ENCODE assay signal across 28 cellular contexts in the genomic region with DNA sequence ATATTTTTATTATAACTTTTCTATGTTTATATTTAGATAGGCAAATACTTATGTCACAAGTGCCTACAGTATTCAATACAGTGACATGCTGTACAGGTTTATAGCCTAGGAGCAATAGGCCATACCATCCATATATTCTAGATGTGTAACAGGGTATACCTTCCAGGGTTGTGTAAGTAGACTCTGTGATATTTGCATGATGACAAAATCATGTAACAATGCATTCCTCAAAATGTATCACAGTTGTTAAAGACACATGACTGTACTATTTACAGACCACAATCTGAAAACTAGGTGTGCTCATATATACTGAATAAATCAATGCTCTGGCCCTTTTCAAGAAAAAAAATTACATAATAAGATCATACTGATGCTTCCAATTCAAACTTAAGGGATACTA.
"Had no signal": no experiment of that assay in that cellular context is flagged by ENCODE, and none has a peak within 500 bp of the region (broad histone marks: within the 10 kb centered on the region; RNA-seq: fewer than 3 reads in every experiment).

No MANE protein-coding gene starts in this region.

- H3K4me2 ChIP-seq: neural progenitor cell had no signal

- H3K27ac ChIP-seq: cardiac muscle cell, coronary artery, dorsolateral prefrontal cortex, heart left ventricle, left ventricle myocardium inferior, neural progenitor cell, spleen, tibial nerve, VCaP had no signal

- H3K36me3 ChIP-seq: cardiac muscle cell, heart left ventricle, left ventricle myocardium inferior, neural progenitor cell, spleen, tibial nerve had no signal

- ATAC-seq: activated naive CD4-positive, alpha-beta T cell treated with anti-CD3 and anti-CD28 coated beads, Interleukin-2, amount 50 U/mL, for 72 hours; activated T-cell treated with anti-CD3 and anti-CD28 coated beads, Interleukin-2, amount 50 U/mL, for 72 hours; heart left ventricle; natural killer cell; right cardiac atrium had no signal

- H3K9me3 ChIP-seq: heart left ventricle had no signal

- H2AFZ ChIP-seq: neural progenitor cell had no signal

- H3K4me1 ChIP-seq: heart left ventricle, left ventricle myocardium inferior, spleen, tibial nerve had no signal

- DNase-seq: activated CD4-positive, alpha-beta T cell treated with anti-CD3 and anti-CD28 coated beads for 4 hours; activated CD4-positive, alpha-beta T cell treated with anti-CD3 and anti-CD28 coated beads, Interleukin-2, amount 50 U/mL, for 4 hours; activated naive CD4-positive, alpha-beta T cell; activated T-cell treated with anti-CD3 and anti-CD28 coated beads for 4 hours; activated T-cell treated with anti-CD3 and anti-CD28 coated beads, Interleukin-2, amount 50 U/mL, for 72 hours; anterior cingulate cortex; cerebellar nuclear complex; dorsolateral prefrontal cortex; effector memory CD4-positive, alpha-beta T cell; foreskin fibroblast; heart left ventricle; hypothalamus; immature natural killer cell; left ventricle myocardium inferior; mesendoderm; natural killer cell; occipital lobe; right cardiac atrium; spleen; stimulated activated naive CD4-positive, alpha-beta T cell treated with Interleukin-2 at 50 U/mL for 16 hours; T-helper 9 cell had no signal

- H3K4me3 ChIP-seq: cardiac muscle cell, coronary artery, dorsolateral prefrontal cortex, heart left ventricle, left ventricle myocardium inferior, lung, neural progenitor cell, spleen, tibial nerve had no signal

- H3K27me3 ChIP-seq: cardiac muscle cell, dorsolateral prefrontal cortex, heart left ventricle, neural progenitor cell, spleen, tibial nerve had no signal
